Comparison of ENCODE assay signal across 26 cellular contexts in genomic region chr1:94202241-94202640, GRCh38. TPM values are rescaled to one million over a fixed set of nuclear protein-coding genes. Genes with fewer than 3 reads are reported as not detected.
DNase-seq lines count a peak whose midpoint lies in the region; ATAC-seq and TF ChIP-seq lines count a peak whose summit lies in the region.
"Had no signal": no experiment of that assay in that cellular context is flagged by ENCODE, and none has a peak within 500 bp of the region (broad histone marks: within the 10 kb centered on the region; RNA-seq: fewer than 3 reads in every experiment).

No MANE protein-coding gene starts in this region.

- H3K9ac ChIP-seq in PC-3 (ENCODE audit: low read length), result no peak overlapping the region
- H3K9ac ChIP-seq: GM23248 had no signal

- H3K36me3 Mint-ChIP-seq in endothelial cell (ENCODE audit: low read depth, unreplicated experiment), result peaks cover 47% of the 10 kb centered on the region
- H3K36me3 Mint-ChIP-seq in activated T-helper 2 cell treated with anti-CD3 and anti-CD28 coated beads, Interferon-gamma antibody, Interleukin-2, Interleukin-4, amounts not matched to agents 10 μg/mL and 5 μg/mL and 100 μg/mL, durations not matched to agents 14 hours and 24 hours and 36 hours (ENCODE audit: low read depth), result no peaks in the 10 kb centered on the region
- H3K36me3 Mint-ChIP-seq: T-cell had no signal

- peaks cover 29% of the 10 kb centered on the region for H3F3A ChIP-seq in PC-3 (ENCODE audit: low read length, unreplicated experiment)

- H3K9me3 Mint-ChIP-seq in endothelial cell (ENCODE audit: unreplicated experiment), result no peaks in the 10 kb centered on the region
- no peaks in the 10 kb centered on the region for H3K9me3 Mint-ChIP-seq in activated T-helper 2 cell treated with anti-CD3 and anti-CD28 coated beads, Interferon-gamma antibody, Interleukin-2, Interleukin-4, amounts not matched to agents 10 μg/mL and 5 μg/mL and 100 μg/mL, durations not matched to agents 14 hours and 24 hours and 36 hours
- H3K9me3 Mint-ChIP-seq: T-cell had no signal

- H2AFZ ChIP-seq in PC-3 (ENCODE audit: low read length) (no peak overlapping the region), osteoblast (ENCODE audit: low read length) (no peak overlapping the region)
- H2AFZ ChIP-seq: GM23248 had no signal

- H3K27ac Mint-ChIP-seq in endothelial cell (ENCODE audit: unreplicated experiment), result no peak overlapping the region
- no peak overlapping the region for H3K27ac Mint-ChIP-seq in activated T-helper 2 cell treated with anti-CD3 and anti-CD28 coated beads, Interferon-gamma antibody, Interleukin-2, Interleukin-4, amounts not matched to agents 10 μg/mL and 5 μg/mL and 100 μg/mL, durations not matched to agents 14 hours and 24 hours and 36 hours
- H3K27ac Mint-ChIP-seq: T-cell had no signal

- TF ChIP-seq CTCF in PC-3 (conservative IDR thresholded peaks at IDR 0.05; ENCODE audit: low read depth, low read length) (no peak), endothelial cell (IDR thresholded peaks at IDR 0.05; ENCODE audit: unreplicated experiment) (no peak), osteoblast (IDR thresholded peaks at IDR 0.05; ENCODE audit: extremely low read depth, low read depth, low read length) (no peak), psoas muscle (IDR thresholded peaks at IDR 0.05) (no peak)

- ATAC-seq in PC-3 (no peak), HG03469 (IDR thresholded peaks at IDR 0.05; ENCODE audit: unreplicated experiment) (no peak), psoas muscle (no peak)
- ATAC-seq: K562, T-cell had no signal

- POLR2A ChIA-PET in PC-3 (lab: Charles Lee; ENCODE audit: unreplicated experiment), result no interaction called here

- no peak overlapping the region for H3K4me3 ChIP-seq in PC-3 (ENCODE audit: low read length)
- no peak overlapping the region for H3K4me3 ChIP-seq in osteoblast (ENCODE audit: insufficient read depth, low read length)
- no peak overlapping the region for H3K4me3 ChIP-seq in psoas muscle
- H3K4me3 ChIP-seq: GM23248, K562 had no signal

- H3K27me3 ChIP-seq in PC-3 (ENCODE audit: low read length) (no peaks in the 10 kb centered on the region), osteoblast (ENCODE audit: insufficient read depth, low read length) (no peaks in the 10 kb centered on the region), psoas muscle (ENCODE audit: insufficient read depth in 3 of 3, low read length in 2 of 3) (no peaks in the 10 kb centered on the region)
- H3K27me3 ChIP-seq: BE2C had no signal

- peaks cover 36% of the 10 kb centered on the region for H3K4me1 Mint-ChIP-seq in endothelial cell (ENCODE audit: unreplicated experiment)
- no peaks in the 10 kb centered on the region for H3K4me1 Mint-ChIP-seq in activated T-helper 2 cell treated with anti-CD3 and anti-CD28 coated beads, Interferon-gamma antibody, Interleukin-2, Interleukin-4, amounts not matched to agents 10 μg/mL and 5 μg/mL and 100 μg/mL, durations not matched to agents 14 hours and 24 hours and 36 hours (ENCODE audit: low read depth)
- H3K4me1 Mint-ChIP-seq: T-cell had no signal

- peak overlapping the region; percentile 34 for H3K4me3 Mint-ChIP-seq in endothelial cell (ENCODE audit: unreplicated experiment)
- H3K4me3 Mint-ChIP-seq in activated T-helper 2 cell treated with anti-CD3 and anti-CD28 coated beads, Interferon-gamma antibody, Interleukin-2, Interleukin-4, amounts not matched to agents 10 μg/mL and 5 μg/mL and 100 μg/mL, durations not matched to agents 14 hours and 24 hours and 36 hours (ENCODE audit: low read depth), result no peak overlapping the region
- H3K4me3 Mint-ChIP-seq: T-cell had no signal

- 80 to 82% (median 81%) methylated on average over 6 of the region's 6 CpGs for WGBS in psoas muscle, 3 donors

- BruUV-seq in PC-3 (replicated peaks; lab: Mats Ljungman, UMichigan), result TSS peak; percentile 19

- H3K27ac ChIP-seq in PC-3 (ENCODE audit: low read length) (no peak overlapping the region), osteoblast (ENCODE audit: low read depth, low read length) (peak overlapping the region; percentile 10), psoas muscle (no peak overlapping the region)
- H3K27ac ChIP-seq: GM23248 had no signal

- H3K79me2 ChIP-seq in PC-3 (ENCODE audit: low read length), result peaks cover 88% of the 10 kb centered on the region
- peaks cover 50% of the 10 kb centered on the region for H3K79me2 ChIP-seq in osteoblast (ENCODE audit: insufficient read depth, low read length)

- H3K9me3 ChIP-seq in PC-3 (ENCODE audit: low read length) (no peaks in the 10 kb centered on the region), osteoblast (ENCODE audit: low read depth, low read length) (no peaks in the 10 kb centered on the region), psoas muscle (no peaks in the 10 kb centered on the region)
- H3K9me3 ChIP-seq: BE2C had no signal

- no peaks in the 10 kb centered on the region for H3K9me2 ChIP-seq in PC-3 (replicated peaks; ENCODE audit: low read length)

- H3K4me2 ChIP-seq in PC-3 (ENCODE audit: low read length) (no peak overlapping the region), osteoblast (ENCODE audit: insufficient read depth, low read length) (no peak overlapping the region)

- intact Hi-C loops in PC-3 (cut with micrococcal nuclease) (no loop called here), psoas muscle (cut with DNase I) (no loop called here)
- intact Hi-C loops in activated T-helper 2 cell treated with anti-CD3 and anti-CD28 coated beads, Interferon-gamma antibody, Interleukin-2, Interleukin-4, amounts not matched to agents 10 μg/mL and 5 μg/mL and 100 μg/mL, durations not matched to agents 14 hours and 24 hours and 36 hours (cut with micrococcal nuclease), result no loop called here

- DNase-seq in NCI-H1105 treated with DMSO at 0.1 percent for 48 hours (lab: John Stamatoyannopoulos, UW) (peak; percentile 33), NCI-H1105 (lab: John Stamatoyannopoulos, UW) (no peak), PC-3 (no peak), endothelial cell (ENCODE audit: low spot score) (no peak), osteoblast (ENCODE audit: insufficient read length, low spot score, missing footprints) (no peak), psoas muscle (no peak)
- DNase-seq in activated T-helper 2 cell treated with anti-CD3 and anti-CD28 coated beads, Interferon-gamma antibody, Interleukin-2, Interleukin-4, amounts not matched to agents 10 μg/mL and 5 μg/mL and 100 μg/mL, durations not matched to agents 14 hours and 24 hours and 36 hours (ENCODE audit: low spot score), result no peak
- DNase-seq: 8988T, ACHN, BE2C, DMS153, GM23248, HCEC 1CT, Kasumi-1, MV-4-11, NCI-H1694, NCI-H2029 treated with DMSO at 0.1 percent for 48 hours, NCI-H2171, NCI-H226, NCI-H510A, NCI-H774, RPMI8226, SHP77, T-cell had no signal

- CTCF ChIA-PET in PC-3 (lab: Charles Lee), result no interaction called here

- peaks cover 90% of the 10 kb centered on the region for H3K36me3 ChIP-seq in PC-3 (ENCODE audit: low read depth, low read length)
- peaks cover 79% of the 10 kb centered on the region for H3K36me3 ChIP-seq in osteoblast (ENCODE audit: insufficient read depth, low read length)
- H3K36me3 ChIP-seq in psoas muscle (ENCODE audit: insufficient read depth in 1 of 2, low read depth in 1 of 2), result peaks cover 0 to 80% of the 10 kb centered on the region in 2 donors
- H3K36me3 ChIP-seq: BE2C had no signal

- H3K27me3 Mint-ChIP-seq in endothelial cell (ENCODE audit: unreplicated experiment), result peaks cover 2% of the 10 kb centered on the region
- peaks cover 12% of the 10 kb centered on the region for H3K27me3 Mint-ChIP-seq in activated T-helper 2 cell treated with anti-CD3 and anti-CD28 coated beads, Interferon-gamma antibody, Interleukin-2, Interleukin-4, amounts not matched to agents 10 μg/mL and 5 μg/mL and 100 μg/mL, durations not matched to agents 14 hours and 24 hours and 36 hours (ENCODE audit: low read depth)

- peaks cover 9% of the 10 kb centered on the region for H3K4me1 ChIP-seq in PC-3 (ENCODE audit: insufficient read depth, low read length)
- H3K4me1 ChIP-seq in osteoblast (ENCODE audit: insufficient read depth, low read length), result peaks cover 13% of the 10 kb centered on the region
- no peaks in the 10 kb centered on the region for H3K4me1 ChIP-seq in psoas muscle
- H3K4me1 ChIP-seq: BE2C had no signal

- peaks cover 40% of the 10 kb centered on the region for H4K20me1 ChIP-seq in PC-3 (ENCODE audit: low read length)
- H4K20me1 ChIP-seq in osteoblast (ENCODE audit: insufficient read depth, low read length), result no peaks in the 10 kb centered on the region

RNA-seq across cellular contexts. Expression of gene ARHGAP29, which starts 35.1 kb away (rescaled TPM):
- total RNA-seq in PC-3 (2014; rRNA removed), result 161 and 166 TPM in 2 replicates
- total RNA-seq in endothelial cell (ENCODE audit: unreplicated experiment), result 276 TPM
- 13.3 and 17.0 TPM in 2 replicates for total RNA-seq in osteoblast
- 10 to 100 TPM; 11.8 to 20.0 (median 15.7) TPM for total RNA-seq in psoas muscle
- 1 to 10 TPM; 5.1 to 7.9 (median 6.3) TPM for polyA plus RNA-seq in psoas muscle
- total RNA-seq in activated T-helper 2 cell treated with anti-CD3 and anti-CD28 coated beads, Interferon-gamma antibody, Interleukin-2, Interleukin-4, amounts not matched to agents 10 μg/mL and 5 μg/mL and 100 μg/mL, durations not matched to agents 14 hours and 24 hours and 36 hours, result 0.05 and 0.18 TPM in 2 replicates

Comparison
In these comparisons a context has a peak if more than half of its experiments do, and no peak if none do; other contexts are left out.
1. RNA of gene ARHGAP29, which starts 35.1 kb away (total RNA-seq): 276 TPM in endothelial cell (single experiment), 161 to 166 TPM in PC-3, 11.8 to 20.0 TPM in psoas muscle and 13.3 to 17.0 TPM in osteoblast; 0.05 to 0.18 TPM in activated T-helper 2 cell treated with anti-CD3 and anti-CD28 coated beads, Interferon-gamma antibody, Interleukin-2, Interleukin-4, amounts not matched to agents 10 μg/mL and 5 μg/mL and 100 μg/mL, durations not matched to agents 14 hours and 24 hours and 36 hours; every median in the first group is over 10 times any median in the second.